ENCODE assay signal across 29 cellular contexts in the genomic region with DNA sequence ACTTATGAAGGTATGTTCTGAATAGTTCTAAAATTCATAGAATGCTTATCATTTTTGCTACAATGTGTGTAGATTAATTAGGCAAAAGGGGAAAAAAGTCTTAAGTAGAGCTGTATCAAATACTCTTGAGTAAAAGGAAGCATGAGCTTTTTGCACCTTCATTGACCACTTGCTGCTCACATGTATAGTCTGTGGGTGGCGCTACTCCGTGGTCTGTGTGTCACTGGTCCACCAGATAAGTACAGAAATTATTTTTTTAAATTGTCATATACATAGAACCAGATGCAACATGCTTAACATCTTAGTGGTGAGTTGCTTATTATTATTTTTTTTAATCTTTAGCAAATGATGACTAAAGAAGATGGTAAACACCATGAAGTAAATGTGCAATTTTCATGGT.
DNase-seq lines count a peak whose midpoint lies in the region; ATAC-seq, FAIRE-seq and TF ChIP-seq lines count a peak whose summit lies in the region.
"Had no signal": no experiment of that assay in that cellular context is flagged by ENCODE, and none has a peak within 500 bp of the region (broad histone marks: within the 10 kb centered on the region; RNA-seq: fewer than 3 reads in every experiment).

No MANE protein-coding gene starts in this region.

- H3K4me3 ChIP-seq in DND-41 (ENCODE audit: low read depth in 1 of 2, low read length in 2 of 2) (no peak overlapping the region), KMS-11 (IDR thresholded peaks at IDR 0.05; ENCODE audit: insufficient read depth, low read depth, low read length) (no peak overlapping the region), K562 (no peak overlapping the region), mesendoderm (ENCODE audit: low read length) (no peak overlapping the region)
- H3K4me3 ChIP-seq: BLaER1 treated with 17β-estradiol and CSF1 and Interleukin-3, amounts not matched to agents 10 nM and 100 nM; HAP-1; sigmoid colon; thyroid gland had no signal

- no peak overlapping the region for H3K27ac Mint-ChIP-seq in progenitor cell of endocrine pancreas
- H3K27ac Mint-ChIP-seq: activated CD8-positive, alpha-beta memory T cell treated with anti-CD3 and anti-CD28 coated beads, Interleukin-2, amount 10 ng/mL, durations not matched to agents 7 days and 5 days; activated naive CD8-positive, alpha-beta T cell treated with anti-CD3 and anti-CD28 coated beads for 36 hours had no signal

- H3K23ac ChIP-seq in mesendoderm (ENCODE audit: low read length) = no peak overlapping the region

- no peaks in the 10 kb centered on the region for H3K79me1 ChIP-seq in mesendoderm (ENCODE audit: low read length)

- H3K18ac ChIP-seq in mesendoderm (ENCODE audit: low read length) = no peak overlapping the region

- H3K4ac ChIP-seq in mesendoderm (ENCODE audit: low read depth, low read length) = no peak overlapping the region

- H3K27me3 ChIP-seq in DND-41 (ENCODE audit: insufficient read depth, low read length, poor library complexity) (no peaks in the 10 kb centered on the region), KMS-11 (ENCODE audit: insufficient read depth, low read depth) (no peaks in the 10 kb centered on the region), K562 (ENCODE audit: control insufficient read depth in 2 of 2, insufficient read depth in 2 of 2, low read length in 2 of 2) (no peaks in the 10 kb centered on the region), mesendoderm (ENCODE audit: insufficient read depth, low read length, poor library complexity) (no peaks in the 10 kb centered on the region)
- H3K27me3 ChIP-seq: BLaER1 treated with 17β-estradiol and CSF1 and Interleukin-3, amounts not matched to agents 10 nM and 100 nM; sigmoid colon; thyroid gland had no signal

- no peak overlapping the region for H3K4me3 Mint-ChIP-seq in progenitor cell of endocrine pancreas (ENCODE audit: low read depth)
- H3K4me3 Mint-ChIP-seq: activated CD8-positive, alpha-beta memory T cell treated with anti-CD3 and anti-CD28 coated beads, Interleukin-2, amount 10 ng/mL, durations not matched to agents 7 days and 5 days; activated naive CD8-positive, alpha-beta T cell treated with anti-CD3 and anti-CD28 coated beads for 36 hours; activated T-cell treated with anti-CD3 and anti-CD28 coated beads, Interleukin-2, amount 50 U/mL, for 4 hours had no signal

- no peaks in the 10 kb centered on the region for H3K9me3 Mint-ChIP-seq in progenitor cell of endocrine pancreas (ENCODE audit: low read depth)
- H3K9me3 Mint-ChIP-seq: activated naive CD8-positive, alpha-beta T cell treated with anti-CD3 and anti-CD28 coated beads for 36 hours; activated T-cell treated with anti-CD3 and anti-CD28 coated beads, Interleukin-2, amount 50 U/mL, for 4 hours had no signal

- no peaks in the 10 kb centered on the region for H3K9me1 ChIP-seq in K562 (ENCODE audit: control insufficient read depth, insufficient read depth, low read length)

- no peak overlapping the region for H3K9ac ChIP-seq in DND-41 (ENCODE audit: low read depth, low read length)
- no peak overlapping the region for H3K9ac ChIP-seq in KMS-11
- H3K9ac ChIP-seq in K562 (ENCODE audit: insufficient read depth in 1 of 2, low read depth in 2 of 2, low read length in 2 of 2) = no peak overlapping the region
- H3K9ac ChIP-seq in mesendoderm (ENCODE audit: low read length) = no peak overlapping the region
- H3K9ac ChIP-seq: BLaER1 treated with 17β-estradiol and CSF1 and Interleukin-3, amounts not matched to agents 10 nM and 100 nM had no signal

- H2BK120ac ChIP-seq in mesendoderm (ENCODE audit: low read depth, low read length) = no peak overlapping the region

- TF ChIP-seq POLR2A in K562 (conservative IDR thresholded peaks at IDR 0.05) = no peak

- BruUV-seq in K562 (replicated peaks; lab: Mats Ljungman, UMichigan) = no TSS peak

- peak; percentile 34 for TF ChIP-seq CTCF in DND-41 (IDR thresholded peaks at IDR 0.05; ENCODE audit: borderline replicate concordance, extremely low read depth, low read length, poor library complexity, severe bottlenecking)
- peak; percentile 47 for TF ChIP-seq CTCF in KMS-11 (conservative IDR thresholded peaks at IDR 0.05; ENCODE audit: low read depth, low read length)
- TF ChIP-seq CTCF in K562 (IDR thresholded peaks at IDR 0.05 in 2 of 3, conservative IDR thresholded peaks at IDR 0.05 in 1 of 3; ENCODE audit: insufficient read depth in 2 of 3, low read depth in 1 of 3, low read length in 3 of 3) = peak in 1 of 3 experiments; percentile 20; a peak in 1 of 6 replicates
- no peak for TF ChIP-seq CTCF in progenitor cell of endocrine pancreas (IDR thresholded peaks at IDR 0.05; ENCODE audit: unreplicated experiment)

- H2AFZ ChIP-seq in DND-41 (ENCODE audit: low read depth, low read length) (no peak overlapping the region), KMS-11 (ENCODE audit: low read depth) (no peak overlapping the region), K562 (ENCODE audit: low read depth, low read length) (no peak overlapping the region)

- TF ChIP-seq EP300 in K562 (IDR thresholded peaks at IDR 0.05; ENCODE audit: low read length) = no peak

- no peak overlapping the region for H3K56ac ChIP-seq in mesendoderm (ENCODE audit: low read length)

- no peak for FAIRE-seq in K562 (lab: Jason Lieb, UNC)

- H3K79me2 ChIP-seq in DND-41 (ENCODE audit: insufficient read depth, low read length) (no peaks in the 10 kb centered on the region), KMS-11 (ENCODE audit: insufficient read depth, low read depth) (no peaks in the 10 kb centered on the region), K562 (ENCODE audit: control insufficient read depth, insufficient read depth, low read length) (no peaks in the 10 kb centered on the region), mesendoderm (ENCODE audit: control insufficient read depth, insufficient read depth, low read length) (no peaks in the 10 kb centered on the region)

- peaks cover 10% of the 10 kb centered on the region for H3K36me3 Mint-ChIP-seq in progenitor cell of endocrine pancreas (ENCODE audit: insufficient read depth)

- ATAC-seq in DND-41 (ENCODE audit: insufficient read depth, low read depth) (no peak), K562 (peak; percentile 51; the same call in 2 of the 3 replicates)
- ATAC-seq: activated CD8-positive, alpha-beta memory T cell treated with anti-CD3 and anti-CD28 coated beads, Interleukin-2, amount 10 ng/mL, durations not matched to agents 7 days and 5 days; activated T-cell treated with anti-CD3 and anti-CD28 coated beads, Interleukin-2, amount 50 U/mL, for 4 hours; esophagus mucosa had no signal

- no peaks in the 10 kb centered on the region for H3K4me1 Mint-ChIP-seq in progenitor cell of endocrine pancreas (ENCODE audit: low read depth)
- H3K4me1 Mint-ChIP-seq: activated CD8-positive, alpha-beta memory T cell treated with anti-CD3 and anti-CD28 coated beads, Interleukin-2, amount 10 ng/mL, durations not matched to agents 7 days and 5 days had no signal

- no peak overlapping the region for H4K5ac ChIP-seq in mesendoderm (ENCODE audit: low read length)

- POLR2A ChIA-PET in K562 (lab: Yijun Ruan, JAX) = no interaction called here

- intact Hi-C loops in K562 (cut with micrococcal nuclease) = no loop called here

- in situ Hi-C loops in K562 (cut with MboI) = no loop called here

- no peak overlapping the region for H2AK5ac ChIP-seq in mesendoderm (ENCODE audit: low read length)

- WGBS in K562 (ENCODE audit: insufficient coverage, low coverage, missing lambda C conversion rate) = 70% methylated on average over 2 of the region's 2 CpGs
- WGBS in mesendoderm (ENCODE audit: extremely low coverage, insufficient coverage, low lambda C conversion rate) = no CpG with 5 or more reads among the region's 2 CpGs

- CTCF ChIA-PET in K562 (lab: Yijun Ruan, JAX; ENCODE audit: low intra/inter-chr PET ratio) = no interaction called here

- no peak overlapping the region for H2BK15ac ChIP-seq in mesendoderm (replicated peaks; ENCODE audit: low read depth)

- no peaks in the 10 kb centered on the region for H3K4me1 ChIP-seq in DND-41 (ENCODE audit: insufficient read depth, low read length)
- H3K4me1 ChIP-seq in KMS-11 (ENCODE audit: low read depth, poor library complexity, severe bottlenecking) = no peaks in the 10 kb centered on the region
- no peaks in the 10 kb centered on the region for H3K4me1 ChIP-seq in K562 (replicated peaks in 1 of 2; ENCODE audit: control insufficient read depth in 2 of 2, insufficient read depth in 2 of 2, low read length in 2 of 2)
- no peaks in the 10 kb centered on the region for H3K4me1 ChIP-seq in mesendoderm (ENCODE audit: control insufficient read depth, low read depth, low read length)
- H3K4me1 ChIP-seq: BLaER1 treated with 17β-estradiol and CSF1 and Interleukin-3, amounts not matched to agents 10 nM and 100 nM; HAP-1; sigmoid colon; thyroid gland had no signal

- no peaks in the 10 kb centered on the region for H4K20me1 ChIP-seq in DND-41 (ENCODE audit: insufficient read depth, low read length)
- H4K20me1 ChIP-seq in KMS-11 (ENCODE audit: insufficient read depth) = no peaks in the 10 kb centered on the region; the same call in 1 of the 2 replicates
- no peaks in the 10 kb centered on the region for H4K20me1 ChIP-seq in K562 (replicated peaks; ENCODE audit: control insufficient read depth, insufficient read depth, low read length)
- H4K20me1 ChIP-seq: BLaER1 treated with 17β-estradiol and CSF1 and Interleukin-3, amounts not matched to agents 10 nM and 100 nM had no signal

- H3K27ac ChIP-seq in DND-41 (ENCODE audit: low read length) (no peak overlapping the region), KMS-11 (no peak overlapping the region), K562 (ENCODE audit: extremely low read depth, low read depth, low read length) (no peak overlapping the region), mesendoderm (ENCODE audit: low read depth, low read length) (no peak overlapping the region)
- H3K27ac ChIP-seq: BLaER1 treated with 17β-estradiol and CSF1 and Interleukin-3, amounts not matched to agents 10 nM and 100 nM; HL-60; sigmoid colon; thyroid gland had no signal

- H2BK5ac ChIP-seq in mesendoderm (ENCODE audit: low read length) = no peak overlapping the region

- H3K36me3 ChIP-seq in DND-41 (ENCODE audit: insufficient read depth, low read length) (peaks cover 86% of the 10 kb centered on the region), KMS-11 (ENCODE audit: insufficient read depth) (peaks cover 12% of the 10 kb centered on the region; the same call in 1 of the 2 replicates), K562 (ENCODE audit: control insufficient read depth, insufficient read depth, low read length) (peaks cover 23% of the 10 kb centered on the region), mesendoderm (ENCODE audit: control insufficient read depth, insufficient read depth, low read length) (no peaks in the 10 kb centered on the region)
- H3K36me3 ChIP-seq: thyroid gland had no signal

- DNase-seq in DND-41 = no peak
- DNase-seq in K562 (ENCODE audit: extremely low read depth in 1 of 4, low spot score in 3 of 4) = peak in 1 of 4 experiments; percentile 11
- DNase-seq in mesendoderm = peak; percentile 12
- DNase-seq in NCI-H446 treated with DMSO at 0.1 percent for 48 hours (lab: John Stamatoyannopoulos, UW) = no peak
- no peak for DNase-seq in progenitor cell of endocrine pancreas (ENCODE audit: low spot score, unreplicated experiment)
- no peak for DNase-seq in 8988T
- DNase-seq: activated CD4-positive, alpha-beta T cell treated with anti-CD3 and anti-CD28 coated beads, Interleukin-2, amount 50 U/mL, for 1 hour; activated CD8-positive, alpha-beta memory T cell treated with anti-CD3 and anti-CD28 coated beads, Interleukin-2, amount 10 ng/mL, durations not matched to agents 7 days and 5 days; activated gamma-delta T cell; activated naive CD8-positive, alpha-beta T cell treated with anti-CD3 and anti-CD28 coated beads for 36 hours; activated T-cell treated with anti-CD3 and anti-CD28 coated beads, Interleukin-2, amount 50 U/mL, for 4 hours; anterior cingulate cortex; COR-L47; cortex of kidney; effector memory CD4-positive, alpha-beta T cell; GDM1; Karpas-422; NCI-H146; NCI-H345; SIG-M5; sigmoid colon; stimulated activated CD4-positive, alpha-beta T cell treated with anti-CD3 and anti-CD28 coated beads, Interleukin-4, amount 100 ng/mL, for 1 hour; T1000; thyroid gland had no signal

- no peak overlapping the region for H4K8ac ChIP-seq in mesendoderm (ENCODE audit: low read depth, low read length)

- TF ChIP-seq RAD21 in K562 (CRISPR knock-in tag; conservative IDR thresholded peaks at IDR 0.05 in 1 of 2, IDR thresholded peaks at IDR 0.05 in 1 of 2) = 0 out of 4 replicates have a peak, but pooled peaks of 1 of the 2 experiments have one; percentile 9

- H3K27me3 Mint-ChIP-seq in progenitor cell of endocrine pancreas = no peaks in the 10 kb centered on the region
- H3K27me3 Mint-ChIP-seq: activated CD8-positive, alpha-beta memory T cell treated with anti-CD3 and anti-CD28 coated beads, Interleukin-2, amount 10 ng/mL, durations not matched to agents 7 days and 5 days; activated naive CD8-positive, alpha-beta T cell treated with anti-CD3 and anti-CD28 coated beads for 36 hours had no signal

- no peak overlapping the region for H3K4me2 ChIP-seq in DND-41 (ENCODE audit: insufficient read depth, low read length)
- H3K4me2 ChIP-seq in KMS-11 = no peak overlapping the region
- H3K4me2 ChIP-seq in K562 (ENCODE audit: insufficient read depth, low read length) = no peak overlapping the region
- H3K4me2 ChIP-seq in mesendoderm (ENCODE audit: low read length) = no peak overlapping the region
- H3K4me2 ChIP-seq: BLaER1 treated with 17β-estradiol and CSF1 and Interleukin-3, amounts not matched to agents 10 nM and 100 nM had no signal

- H3K9me3 ChIP-seq in DND-41 (ENCODE audit: insufficient read depth, low read length, severe bottlenecking) = no peaks in the 10 kb centered on the region
- no peaks in the 10 kb centered on the region for H3K9me3 ChIP-seq in K562 (replicated peaks; ENCODE audit: control insufficient read depth, insufficient read depth, low read depth, low read length)
- H3K9me3 ChIP-seq: BLaER1 treated with 17β-estradiol and CSF1 and Interleukin-3, amounts not matched to agents 10 nM and 100 nM; HAP-1; sigmoid colon; thyroid gland had no signal
